17 cellular contexts compared by ENCODE assay signal in genomic region chr2:85154048-85154753, GRCh38. TPM values are rescaled to one million over a fixed set of nuclear protein-coding genes. Genes with fewer than 3 reads are reported as not detected.
DNase-seq lines count a peak whose midpoint lies in the region; ATAC-seq lines count a peak whose summit lies in the region.
"Had no signal": no experiment of that assay in that cellular context is flagged by ENCODE, and none has a peak within 500 bp of the region (broad histone marks: within the 10 kb centered on the region; RNA-seq: fewer than 3 reads in every experiment).

No MANE protein-coding gene starts in this region.

- peaks cover 12% of the 10 kb centered on the region for H3K4me1 ChIP-seq in rectal smooth muscle tissue (ENCODE audit: control insufficient read depth, insufficient read depth, low read length)
- H3K4me1 ChIP-seq: BE2C had no signal

- H3K4me1 Mint-ChIP-seq in activated CD4-positive, alpha-beta memory T cell treated with anti-CD3 and anti-CD28 coated beads, Interleukin-2, amount 10 ng/mL, durations not matched to agents 7 days and 5 days: peaks cover 2% of the 10 kb centered on the region
- H3K4me1 Mint-ChIP-seq: stimulated activated memory B cell treated with anti-CD40 and anti-IgM and Interleukin-4, amounts not matched to agents 10 μg/mL and 1 μg/mL and 100 μg/mL, for 72 hours had no signal

- ATAC-seq in HG02678 (IDR thresholded peaks at IDR 0.05; ENCODE audit: unreplicated experiment): no peak
- ATAC-seq: stimulated activated memory B cell treated with anti-CD40 and anti-IgM and Interleukin-4, amounts not matched to agents 10 μg/mL and 1 μg/mL and 100 μg/mL, for 72 hours had no signal

- no peak overlapping the region for H3K4me3 ChIP-seq in rectal smooth muscle tissue (ENCODE audit: low read length)
- H3K4me3 ChIP-seq: transverse colon had no signal

- H3K36me3 ChIP-seq in rectal smooth muscle tissue (ENCODE audit: control insufficient read depth, insufficient read depth, low read length): no peaks in the 10 kb centered on the region
- H3K36me3 ChIP-seq: BE2C, transverse colon had no signal

- DNase-seq in DMS79 treated with DMSO at 0.1 percent for 48 hours (lab: John Stamatoyannopoulos, UW) (peak; percentile 23), DMS79 (lab: John Stamatoyannopoulos, UW) (no peak), astrocyte of the hippocampus (ENCODE audit: low read depth, low spot score) (peak; percentile 86), foreskin melanocyte (peak; percentile 61), NCI-H1436 treated with DMSO at 0.1 percent for 48 hours (lab: John Stamatoyannopoulos, UW) (no peak)
- no peak for DNase-seq in activated CD4-positive, alpha-beta memory T cell treated with anti-CD3 and anti-CD28 coated beads, Interleukin-2, amount 10 ng/mL, durations not matched to agents 7 days and 5 days
- DNase-seq: activated naive CD4-positive, alpha-beta T cell treated with anti-CD3 and anti-CD28 coated beads for 36 hours; BE2C; DMS 273 treated with DMSO at 0.1 percent for 48 hours; KBM-7; NCI-H2171; NCI-H748 treated with DMSO at 0.1 percent for 48 hours; transverse colon had no signal

- no peak overlapping the region for H3K4me3 Mint-ChIP-seq in activated CD4-positive, alpha-beta memory T cell treated with anti-CD3 and anti-CD28 coated beads, Interleukin-2, amount 10 ng/mL, durations not matched to agents 7 days and 5 days
- H3K4me3 Mint-ChIP-seq: activated naive CD4-positive, alpha-beta T cell treated with anti-CD3 and anti-CD28 coated beads for 36 hours; stimulated activated memory B cell treated with anti-CD40 and anti-IgM and Interleukin-4, amounts not matched to agents 10 μg/mL and 1 μg/mL and 100 μg/mL, for 72 hours had no signal

- no peak overlapping the region for H3K27ac Mint-ChIP-seq in activated CD4-positive, alpha-beta memory T cell treated with anti-CD3 and anti-CD28 coated beads, Interleukin-2, amount 10 ng/mL, durations not matched to agents 7 days and 5 days
- H3K27ac Mint-ChIP-seq: activated naive CD4-positive, alpha-beta T cell treated with anti-CD3 and anti-CD28 coated beads for 36 hours; stimulated activated memory B cell treated with anti-CD40 and anti-IgM and Interleukin-4, amounts not matched to agents 10 μg/mL and 1 μg/mL and 100 μg/mL, for 72 hours had no signal

- H3K27me3 Mint-ChIP-seq in activated CD4-positive, alpha-beta memory T cell treated with anti-CD3 and anti-CD28 coated beads, Interleukin-2, amount 10 ng/mL, durations not matched to agents 7 days and 5 days: peaks cover 7% of the 10 kb centered on the region
- H3K27me3 Mint-ChIP-seq: stimulated activated memory B cell treated with anti-CD40 and anti-IgM and Interleukin-4, amounts not matched to agents 10 μg/mL and 1 μg/mL and 100 μg/mL, for 72 hours had no signal

- H3K27ac ChIP-seq in rectal smooth muscle tissue (ENCODE audit: low read depth, low read length): peak overlapping the region; percentile 30
- H3K27ac ChIP-seq: 22Rv1, transverse colon had no signal

- H3K9me3 Mint-ChIP-seq in activated CD4-positive, alpha-beta memory T cell treated with anti-CD3 and anti-CD28 coated beads, Interleukin-2, amount 10 ng/mL, durations not matched to agents 7 days and 5 days: no peaks in the 10 kb centered on the region
- H3K9me3 Mint-ChIP-seq: activated naive CD4-positive, alpha-beta T cell treated with anti-CD3 and anti-CD28 coated beads for 36 hours; stimulated activated memory B cell treated with anti-CD40 and anti-IgM and Interleukin-4, amounts not matched to agents 10 μg/mL and 1 μg/mL and 100 μg/mL, for 72 hours had no signal

- H3K27me3 ChIP-seq in rectal smooth muscle tissue (ENCODE audit: control insufficient read depth, insufficient read depth, low read length): no peaks in the 10 kb centered on the region
- H3K27me3 ChIP-seq: BE2C, transverse colon had no signal

- no peaks in the 10 kb centered on the region for H3K36me3 Mint-ChIP-seq in activated CD4-positive, alpha-beta memory T cell treated with anti-CD3 and anti-CD28 coated beads, Interleukin-2, amount 10 ng/mL, durations not matched to agents 7 days and 5 days (ENCODE audit: low read depth)
- H3K36me3 Mint-ChIP-seq: stimulated activated memory B cell treated with anti-CD40 and anti-IgM and Interleukin-4, amounts not matched to agents 10 μg/mL and 1 μg/mL and 100 μg/mL, for 72 hours had no signal

- H3K9ac ChIP-seq in rectal smooth muscle tissue (ENCODE audit: low read length): no peak overlapping the region

- CTCF ChIA-PET in activated CD4-positive, alpha-beta memory T cell treated with anti-CD3 and anti-CD28 coated beads, Interleukin-2, amount 10 ng/mL, durations not matched to agents 7 days and 5 days (lab: Charles Lee): no interaction called here

- POLR2A ChIA-PET in activated CD4-positive, alpha-beta memory T cell treated with anti-CD3 and anti-CD28 coated beads, Interleukin-2, amount 10 ng/mL, durations not matched to agents 7 days and 5 days (lab: Charles Lee): no interaction called here

RNA-seq across cellular contexts. Expression of gene TCF7L1, which starts 21.0 kb away (rescaled TPM):
- under 1 TPM in 1 of 2 experiments, not detected in 1; 0.08 TPM for total RNA-seq in activated CD4-positive, alpha-beta memory T cell treated with anti-CD3 and anti-CD28 coated beads, Interleukin-2, amount 10 ng/mL, durations not matched to agents 7 days and 5 days

Comparison
In these comparisons a context has a peak if more than half of its experiments do, and no peak if none do; other contexts are left out.
1. DNase-seq: peak in DMS79 treated with DMSO at 0.1 percent for 48 hours (single experiment), astrocyte of the hippocampus (single experiment) and foreskin melanocyte (single experiment); none in DMS79 (single experiment), activated CD4-positive, alpha-beta memory T cell treated with anti-CD3 and anti-CD28 coated beads, Interleukin-2, amount 10 ng/mL, durations not matched to agents 7 days and 5 days (single experiment) and NCI-H1436 treated with DMSO at 0.1 percent for 48 hours (single experiment).